Comparison of ENCODE assay signal across 10 cellular contexts in genomic region chr3:101685050-101685400, GRCh38. TPM values are rescaled to one million over a fixed set of nuclear protein-coding genes. Genes with fewer than 3 reads are reported as not detected.
DNase-seq lines count a peak whose midpoint lies in the region; ATAC-seq and TF ChIP-seq lines count a peak whose summit lies in the region.
"Had no signal": no experiment of that assay in that cellular context is flagged by ENCODE, and none has a peak within 500 bp of the region (broad histone marks: within the 10 kb centered on the region; RNA-seq: fewer than 3 reads in every experiment).

No MANE protein-coding gene starts in this region.

- peak overlapping the region; percentile 95 for H3K9ac ChIP-seq in adipocyte (ENCODE audit: low read length)

- H3K36me3 ChIP-seq in adipocyte (ENCODE audit: control insufficient read depth, insufficient read depth, low read length, severe bottlenecking) (peaks cover 56% of the 10 kb centered on the region), kidney epithelial cell (ENCODE audit: control insufficient read depth, insufficient read depth, low read length) (peaks cover 1% of the 10 kb centered on the region), thoracic aorta (peaks cover 34% of the 10 kb centered on the region)

- H3K27ac ChIP-seq in thoracic aorta: peak overlapping the region; percentile 88 to 91

- H3K27me3 ChIP-seq in adipocyte (replicated peaks; ENCODE audit: control insufficient read depth, insufficient read depth, low read length) (no peaks in the 10 kb centered on the region), kidney epithelial cell (ENCODE audit: control insufficient read depth, insufficient read depth, low read length) (no peaks in the 10 kb centered on the region), thoracic aorta (replicated peaks; ENCODE audit: insufficient read depth) (no peaks in the 10 kb centered on the region)

- no peaks in the 10 kb centered on the region for H3K9me3 Mint-ChIP-seq in activated CD4-positive, alpha-beta T cell treated with anti-CD3 and anti-CD28 coated beads, Interleukin-2, amount 10 ng/mL, durations not matched to agents 7 days and 5 days

- H3K27ac Mint-ChIP-seq in activated CD4-positive, alpha-beta T cell treated with anti-CD3 and anti-CD28 coated beads, Interleukin-2, amount 10 ng/mL, durations not matched to agents 7 days and 5 days: peak overlapping the region; percentile 99

- peaks cover 39% of the 10 kb centered on the region for H3K4me1 Mint-ChIP-seq in activated CD4-positive, alpha-beta T cell treated with anti-CD3 and anti-CD28 coated beads, Interleukin-2, amount 10 ng/mL, durations not matched to agents 7 days and 5 days

- TF ChIP-seq CTCF in kidney epithelial cell (IDR thresholded peaks at IDR 0.05; ENCODE audit: insufficient read depth, low read length, poor library complexity, severe bottlenecking): no peak
- TF ChIP-seq CTCF in thoracic aorta (IDR thresholded peaks at IDR 0.05): no peak

- H3K36me3 Mint-ChIP-seq in activated CD4-positive, alpha-beta T cell treated with anti-CD3 and anti-CD28 coated beads, Interleukin-2, amount 10 ng/mL, durations not matched to agents 7 days and 5 days (ENCODE audit: low read depth): peaks cover 45% of the 10 kb centered on the region

- ATAC-seq in thoracic aorta (ENCODE audit: insufficient number of reproducible peaks, low FRiP score, low read depth): no peak
- ATAC-seq: mucosa of descending colon had no signal

- no peak for DNase-seq in activated CD4-positive, alpha-beta T cell treated with anti-CD3 and anti-CD28 coated beads, Interleukin-2, amount 10 ng/mL, durations not matched to agents 7 days and 5 days
- DNase-seq in activated CD4-positive, alpha-beta T cell treated with anti-CD3 and anti-CD28 coated beads for 4 hours: no peak
- no peak for DNase-seq in adipocyte (ENCODE audit: low read depth)
- no peak for DNase-seq in kidney epithelial cell (ENCODE audit: low read depth)
- DNase-seq in thoracic aorta (ENCODE audit: low spot score): no peak
- DNase-seq in activated effector memory CD4-positive, alpha-beta T cell treated with anti-CD3 and anti-CD28 coated beads, Interleukin-2, amount 50 U/mL, for 16 hours: no peak
- no peak for DNase-seq in COLO829 (ENCODE audit: low spot score)
- DNase-seq in stimulated activated CD4-positive, alpha-beta T cell treated with anti-CD3 and anti-CD28 coated beads, Interleukin-4, amount 100 ng/mL, for 24 hours: no peak
- DNase-seq: C1 segment of cervical spinal cord, mucosa of descending colon had no signal

- peak overlapping the region; percentile 91 for H3K4me3 ChIP-seq in adipocyte (ENCODE audit: low read length)
- H3K4me3 ChIP-seq in kidney epithelial cell (ENCODE audit: low read depth, low read length): peak overlapping the region; percentile 93
- H3K4me3 ChIP-seq in thoracic aorta: peak overlapping the region; percentile 87

- POLR2A ChIA-PET in activated CD4-positive, alpha-beta T cell treated with anti-CD3 and anti-CD28 coated beads, Interleukin-2, amount 10 ng/mL, durations not matched to agents 7 days and 5 days (lab: Charles Lee): interaction anchor here (0.6 kb wide), 1 partner anchor 162 kb away, joined by 6 read pairs; no protein-coding TSS in a partner anchor

- CTCF ChIA-PET in activated CD4-positive, alpha-beta T cell treated with anti-CD3 and anti-CD28 coated beads, Interleukin-2, amount 10 ng/mL, durations not matched to agents 7 days and 5 days (lab: Charles Lee): interaction anchor here (0.6 to 2.8 kb wide), 11 partner anchors 8 to 944 kb away, joined by 3 to 21 read pairs (median 4); partner anchors contain the start of genes CEP97, NXPE3, PCNP and ZBTB11

- no peaks in the 10 kb centered on the region for H3K27me3 Mint-ChIP-seq in activated CD4-positive, alpha-beta T cell treated with anti-CD3 and anti-CD28 coated beads, Interleukin-2, amount 10 ng/mL, durations not matched to agents 7 days and 5 days

- H3K9me3 ChIP-seq in adipocyte (ENCODE audit: control insufficient read depth, low read length): no peaks in the 10 kb centered on the region
- H3K9me3 ChIP-seq in thoracic aorta: no peaks in the 10 kb centered on the region
- H3K9me3 ChIP-seq: mucosa of descending colon had no signal

- peak overlapping the region; percentile 98 for H3K4me3 Mint-ChIP-seq in activated CD4-positive, alpha-beta T cell treated with anti-CD3 and anti-CD28 coated beads, Interleukin-2, amount 10 ng/mL, durations not matched to agents 7 days and 5 days

- H3K4me1 ChIP-seq in adipocyte (ENCODE audit: control insufficient read depth, insufficient read depth, low read length): peaks cover 42% of the 10 kb centered on the region
- peaks cover 12 to 35% of the 10 kb centered on the region in 2 donors for H3K4me1 ChIP-seq in thoracic aorta (ENCODE audit: control insufficient read depth in 1 of 2, low read depth in 2 of 2)

RNA-seq across cellular contexts. Expression of gene RPL24, which starts 1.5 kb away (rescaled TPM):
- total RNA-seq in activated CD4-positive, alpha-beta T cell treated with anti-CD3 and anti-CD28 coated beads, Interleukin-2, amount 10 ng/mL, durations not matched to agents 7 days and 5 days: 1,000 to 10,000 TPM; 1,026 to 1,105 TPM
- 1,361 and 1,576 TPM in 2 replicates for total RNA-seq in kidney epithelial cell
- 100 to 1,000 TPM; 633 to 750 TPM for total RNA-seq in thoracic aorta

RNA-seq across cellular contexts. Expression of gene ZBTB11, which starts 8.1 kb away (rescaled TPM):
- total RNA-seq in activated CD4-positive, alpha-beta T cell treated with anti-CD3 and anti-CD28 coated beads, Interleukin-2, amount 10 ng/mL, durations not matched to agents 7 days and 5 days: 10 to 100 TPM; 30.5 to 34.0 TPM
- total RNA-seq in kidney epithelial cell: 16.9 and 18.3 TPM in 2 replicates
- total RNA-seq in thoracic aorta: 10 to 100 TPM; 17.7 to 26.6 TPM

RNA-seq across cellular contexts. Expression of gene CEP97, which starts 39.4 kb away (rescaled TPM):
- 10 to 100 TPM; 23.7 to 24.5 TPM for total RNA-seq in activated CD4-positive, alpha-beta T cell treated with anti-CD3 and anti-CD28 coated beads, Interleukin-2, amount 10 ng/mL, durations not matched to agents 7 days and 5 days
- total RNA-seq in kidney epithelial cell (7.5 and 9.7 TPM in 2 replicates), thoracic aorta (10 to 100 TPM in 1 of 2 donors, 1 to 10 TPM in 1; 4.7 to 20.1 TPM)
